In the genomic region with DNA sequence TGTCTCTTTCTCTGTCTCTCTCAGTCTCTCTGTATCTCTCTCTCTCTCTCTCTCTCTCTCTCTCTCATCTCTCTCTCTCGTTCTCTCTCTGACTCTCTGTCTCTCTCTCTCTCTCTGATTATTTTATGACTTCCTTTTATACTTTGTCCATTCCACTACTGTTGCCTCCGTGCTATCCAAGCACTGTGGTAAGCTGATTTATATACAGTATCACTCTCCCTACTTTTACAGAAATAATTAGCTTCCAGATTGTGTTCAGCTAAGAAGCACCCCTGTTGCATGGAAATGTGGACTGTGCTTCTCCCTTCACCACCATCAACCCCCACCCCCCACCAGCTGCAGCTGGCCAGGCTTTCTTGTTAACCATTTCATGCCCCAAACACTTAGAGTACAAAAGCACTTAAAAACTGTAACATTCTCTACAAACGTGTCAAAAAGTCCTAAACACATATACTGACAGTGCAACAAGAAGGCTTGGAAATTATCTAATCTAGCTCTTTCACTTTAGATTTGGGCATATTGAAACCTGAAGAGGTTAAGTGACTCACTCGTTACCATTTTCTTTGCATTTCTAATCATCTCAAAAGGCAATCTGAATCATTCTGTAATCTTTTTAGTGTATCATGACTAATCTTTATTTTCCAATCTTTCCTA, we compare ENCODE assay signal across 1 cellular context.
TF ChIP-seq lines count a peak whose summit lies in the region.

No MANE protein-coding gene starts in this region.

TF ChIP-seq in K562, 482 proteins besides CTCF, POLR2A, EP300 and RAD21 (continues in another document):
- TF ChIP-seq, protein P1, sequence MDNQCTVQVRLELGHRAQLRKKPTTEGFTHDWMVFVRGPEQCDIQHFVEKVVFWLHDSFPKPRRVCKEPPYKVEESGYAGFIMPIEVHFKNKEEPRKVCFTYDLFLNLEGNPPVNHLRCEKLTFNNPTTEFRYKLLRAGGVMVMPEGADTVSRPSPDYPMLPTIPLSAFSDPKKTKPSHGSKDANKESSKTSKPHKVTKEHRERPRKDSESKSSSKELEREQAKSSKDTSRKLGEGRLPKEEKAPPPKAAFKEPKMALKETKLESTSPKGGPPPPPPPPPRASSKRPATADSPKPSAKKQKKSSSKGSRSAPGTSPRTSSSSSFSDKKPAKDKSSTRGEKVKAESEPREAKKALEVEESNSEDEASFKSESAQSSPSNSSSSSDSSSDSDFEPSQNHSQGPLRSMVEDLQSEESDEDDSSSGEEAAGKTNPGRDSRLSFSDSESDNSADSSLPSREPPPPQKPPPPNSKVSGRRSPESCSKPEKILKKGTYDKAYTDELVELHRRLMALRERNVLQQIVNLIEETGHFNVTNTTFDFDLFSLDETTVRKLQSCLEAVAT (IDR thresholded peaks at IDR 0.05) = peak in 1 of 2 experiments; percentile 19; a peak in 1 of 4 replicates
- no peak for TF ChIP-seq NR1H2 (CRISPR knock-in tag; IDR thresholded peaks at IDR 0.05)
- TF ChIP-seq RBM25 (IDR thresholded peaks at IDR 0.05; ENCODE audit: low read depth, low read length, severe bottlenecking) = no peak
- TF ChIP-seq ASH1L (IDR thresholded peaks at IDR 0.05; ENCODE audit: borderline replicate concordance, low read depth, partially characterized antibody) = no peak
- TF ChIP-seq, protein P2, sequence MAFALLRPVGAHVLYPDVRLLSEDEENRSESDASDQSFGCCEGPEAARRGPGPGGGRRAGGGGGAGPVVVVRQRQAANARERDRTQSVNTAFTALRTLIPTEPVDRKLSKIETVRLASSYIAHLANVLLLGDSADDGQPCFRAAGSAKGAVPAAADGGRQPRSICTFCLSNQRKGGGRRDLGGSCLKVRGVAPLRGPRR (CRISPR knock-in tag; IDR thresholded peaks at IDR 0.05) = no peak
- TF ChIP-seq ARID1B (IDR thresholded peaks at IDR 0.05) = no peak
- no peak for TF ChIP-seq ZBED1 (IDR thresholded peaks at IDR 0.05)
- TF ChIP-seq HOXB6 (CRISPR knock-in tag; IDR thresholded peaks at IDR 0.05; ENCODE audit: borderline replicate concordance) = no peak
- TF ChIP-seq, protein P3, sequence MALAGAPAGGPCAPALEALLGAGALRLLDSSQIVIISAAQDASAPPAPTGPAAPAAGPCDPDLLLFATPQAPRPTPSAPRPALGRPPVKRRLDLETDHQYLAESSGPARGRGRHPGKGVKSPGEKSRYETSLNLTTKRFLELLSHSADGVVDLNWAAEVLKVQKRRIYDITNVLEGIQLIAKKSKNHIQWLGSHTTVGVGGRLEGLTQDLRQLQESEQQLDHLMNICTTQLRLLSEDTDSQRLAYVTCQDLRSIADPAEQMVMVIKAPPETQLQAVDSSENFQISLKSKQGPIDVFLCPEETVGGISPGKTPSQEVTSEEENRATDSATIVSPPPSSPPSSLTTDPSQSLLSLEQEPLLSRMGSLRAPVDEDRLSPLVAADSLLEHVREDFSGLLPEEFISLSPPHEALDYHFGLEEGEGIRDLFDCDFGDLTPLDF (CRISPR knock-in tag; IDR thresholded peaks at IDR 0.05) = no peak
- TF ChIP-seq FOXK1 (CRISPR knock-in tag; IDR thresholded peaks at IDR 0.05; ENCODE audit: borderline replicate concordance) = no peak
- TF ChIP-seq ZNF584 (CRISPR knock-in tag; IDR thresholded peaks at IDR 0.05; ENCODE audit: low read depth) = no peak
- TF ChIP-seq, protein P4, sequence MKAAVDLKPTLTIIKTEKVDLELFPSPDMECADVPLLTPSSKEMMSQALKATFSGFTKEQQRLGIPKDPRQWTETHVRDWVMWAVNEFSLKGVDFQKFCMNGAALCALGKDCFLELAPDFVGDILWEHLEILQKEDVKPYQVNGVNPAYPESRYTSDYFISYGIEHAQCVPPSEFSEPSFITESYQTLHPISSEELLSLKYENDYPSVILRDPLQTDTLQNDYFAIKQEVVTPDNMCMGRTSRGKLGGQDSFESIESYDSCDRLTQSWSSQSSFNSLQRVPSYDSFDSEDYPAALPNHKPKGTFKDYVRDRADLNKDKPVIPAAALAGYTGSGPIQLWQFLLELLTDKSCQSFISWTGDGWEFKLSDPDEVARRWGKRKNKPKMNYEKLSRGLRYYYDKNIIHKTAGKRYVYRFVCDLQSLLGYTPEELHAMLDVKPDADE (conservative IDR thresholded peaks at IDR 0.05; ENCODE audit: control insufficient read depth, low read depth, low read length) = no peak
- TF ChIP-seq RCOR1 (IDR thresholded peaks at IDR 0.05; ENCODE audit: borderline replicate concordance in 1 of 2, low read depth in 2 of 2, low read length in 2 of 2) = no peak
- TF ChIP-seq, protein P5, sequence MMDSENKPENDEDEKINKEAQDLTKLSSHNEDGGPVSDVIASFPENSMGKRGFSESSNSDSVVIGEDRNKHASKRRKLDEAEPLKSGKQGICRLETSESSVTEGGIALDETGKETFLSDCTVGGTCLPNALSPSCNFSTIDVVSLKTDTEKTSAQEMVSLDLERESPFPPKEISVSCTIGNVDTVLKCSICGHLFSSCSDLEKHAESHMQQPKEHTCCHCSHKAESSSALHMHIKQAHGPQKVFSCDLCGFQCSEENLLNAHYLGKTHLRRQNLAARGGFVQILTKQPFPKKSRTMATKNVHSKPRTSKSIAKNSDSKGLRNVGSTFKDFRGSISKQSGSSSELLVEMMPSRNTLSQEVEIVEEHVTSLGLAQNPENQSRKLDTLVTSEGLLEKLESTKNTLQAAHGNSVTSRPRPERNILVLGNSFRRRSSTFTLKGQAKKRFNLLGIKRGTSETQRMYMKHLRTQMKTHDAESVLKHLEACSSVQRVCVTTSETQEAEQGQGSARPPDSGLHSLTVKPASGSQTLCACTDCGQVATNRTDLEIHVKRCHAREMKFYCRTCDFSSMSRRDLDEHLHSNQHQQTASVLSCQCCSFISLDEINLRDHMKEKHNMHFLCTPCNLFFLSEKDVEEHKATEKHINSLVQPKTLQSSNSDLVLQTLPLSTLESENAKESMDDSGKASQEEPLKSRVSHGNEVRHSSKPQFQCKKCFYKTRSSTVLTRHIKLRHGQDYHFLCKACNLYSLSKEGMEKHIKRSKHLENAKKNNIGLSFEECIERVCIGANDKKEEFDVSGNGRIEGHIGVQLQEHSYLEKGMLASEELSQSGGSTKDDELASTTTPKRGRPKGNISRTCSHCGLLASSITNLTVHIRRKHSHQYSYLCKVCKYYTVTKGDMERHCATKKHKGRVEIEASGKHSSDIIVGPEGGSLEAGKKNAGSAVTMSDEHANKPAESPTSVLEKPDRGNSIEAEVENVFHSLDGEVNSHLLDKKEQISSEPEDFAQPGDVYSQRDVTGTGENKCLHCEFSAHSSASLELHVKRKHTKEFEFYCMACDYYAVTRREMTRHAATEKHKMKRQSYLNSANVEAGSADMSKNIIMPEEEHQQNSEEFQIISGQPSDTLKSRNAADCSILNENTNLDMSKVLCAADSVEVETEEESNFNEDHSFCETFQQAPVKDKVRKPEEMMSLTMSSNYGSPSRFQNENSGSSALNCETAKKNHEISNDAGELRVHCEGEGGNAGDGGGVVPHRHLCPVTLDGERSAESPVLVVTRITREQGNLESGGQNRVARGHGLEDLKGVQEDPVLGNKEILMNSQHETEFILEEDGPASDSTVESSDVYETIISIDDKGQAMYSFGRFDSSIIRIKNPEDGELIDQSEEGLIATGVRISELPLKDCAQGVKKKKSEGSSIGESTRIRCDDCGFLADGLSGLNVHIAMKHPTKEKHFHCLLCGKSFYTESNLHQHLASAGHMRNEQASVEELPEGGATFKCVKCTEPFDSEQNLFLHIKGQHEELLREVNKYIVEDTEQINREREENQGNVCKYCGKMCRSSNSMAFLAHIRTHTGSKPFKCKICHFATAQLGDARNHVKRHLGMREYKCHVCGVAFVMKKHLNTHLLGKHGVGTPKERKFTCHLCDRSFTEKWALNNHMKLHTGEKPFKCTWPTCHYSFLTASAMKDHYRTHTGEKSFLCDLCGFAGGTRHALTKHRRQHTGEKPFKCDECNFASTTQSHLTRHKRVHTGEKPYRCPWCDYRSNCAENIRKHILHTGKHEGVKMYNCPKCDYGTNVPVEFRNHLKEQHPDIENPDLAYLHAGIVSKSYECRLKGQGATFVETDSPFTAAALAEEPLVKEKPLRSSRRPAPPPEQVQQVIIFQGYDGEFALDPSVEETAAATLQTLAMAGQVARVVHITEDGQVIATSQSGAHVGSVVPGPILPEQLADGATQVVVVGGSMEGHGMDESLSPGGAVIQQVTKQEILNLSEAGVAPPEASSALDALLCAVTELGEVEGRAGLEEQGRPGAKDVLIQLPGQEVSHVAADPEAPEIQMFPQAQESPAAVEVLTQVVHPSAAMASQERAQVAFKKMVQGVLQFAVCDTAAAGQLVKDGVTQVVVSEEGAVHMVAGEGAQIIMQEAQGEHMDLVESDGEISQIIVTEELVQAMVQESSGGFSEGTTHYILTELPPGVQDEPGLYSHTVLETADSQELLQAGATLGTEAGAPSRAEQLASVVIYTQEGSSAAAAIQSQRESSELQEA (IDR thresholded peaks at IDR 0.05; ENCODE audit: low read depth) = no peak
- no peak for TF ChIP-seq ZNF354B (CRISPR knock-in tag; IDR thresholded peaks at IDR 0.05)
- peak in 1 of 2 experiments; percentile 16; a peak in 1 of 4 replicates for TF ChIP-seq TRIM24 (IDR thresholded peaks at IDR 0.05)
- no peak for TF ChIP-seq IRF2 (CRISPR knock-in tag; IDR thresholded peaks at IDR 0.05)
- no peak for TF ChIP-seq POLR2B (IDR thresholded peaks at IDR 0.05; ENCODE audit: low read depth, partially characterized antibody)
- TF ChIP-seq PHB2 (IDR thresholded peaks at IDR 0.05; ENCODE audit: low read depth) = 0 out of 2 replicates have a peak, but pooled peaks have one; percentile 40
- no peak for TF ChIP-seq NCOA4 (IDR thresholded peaks at IDR 0.05; ENCODE audit: partially characterized antibody)
- TF ChIP-seq, protein P6, sequence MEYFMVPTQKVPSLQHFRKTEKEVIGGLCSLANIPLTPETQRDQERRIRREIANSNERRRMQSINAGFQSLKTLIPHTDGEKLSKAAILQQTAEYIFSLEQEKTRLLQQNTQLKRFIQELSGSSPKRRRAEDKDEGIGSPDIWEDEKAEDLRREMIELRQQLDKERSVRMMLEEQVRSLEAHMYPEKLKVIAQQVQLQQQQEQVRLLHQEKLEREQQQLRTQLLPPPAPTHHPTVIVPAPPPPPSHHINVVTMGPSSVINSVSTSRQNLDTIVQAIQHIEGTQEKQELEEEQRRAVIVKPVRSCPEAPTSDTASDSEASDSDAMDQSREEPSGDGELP (CRISPR knock-in tag; IDR thresholded peaks at IDR 0.05; ENCODE audit: borderline replicate concordance) = 0 out of 2 replicates have a peak, but pooled peaks have one; percentile 27
- TF ChIP-seq SMARCE1 (IDR thresholded peaks at IDR 0.05) = no peak
- TF ChIP-seq DPF2 (IDR thresholded peaks at IDR 0.05) = 0 out of 2 replicates have a peak, but pooled peaks have one; percentile 26
- no peak for TF ChIP-seq CEBPG (CRISPR knock-in tag; IDR thresholded peaks at IDR 0.05)
- no peak for TF ChIP-seq CEBPG (tag; conservative IDR thresholded peaks at IDR 0.05 in 1 of 2, IDR thresholded peaks at IDR 0.05 in 1 of 2)
- TF ChIP-seq ARHGAP35 (IDR thresholded peaks at IDR 0.05; ENCODE audit: partially characterized antibody) = no peak
- TF ChIP-seq NCOA6 (IDR thresholded peaks at IDR 0.05) = peak; percentile 29; the same call in 1 of the 2 replicates
- TF ChIP-seq CCAR2 (IDR thresholded peaks at IDR 0.05; ENCODE audit: low read depth, low read length) = no peak
- TF ChIP-seq RBBP5 (IDR thresholded peaks at IDR 0.05; ENCODE audit: borderline replicate concordance, insufficient read depth, low read length, poor library complexity, severe bottlenecking) = no peak
- TF ChIP-seq KDM1A (IDR thresholded peaks at IDR 0.05) = no peak
- TF ChIP-seq, protein P7, sequence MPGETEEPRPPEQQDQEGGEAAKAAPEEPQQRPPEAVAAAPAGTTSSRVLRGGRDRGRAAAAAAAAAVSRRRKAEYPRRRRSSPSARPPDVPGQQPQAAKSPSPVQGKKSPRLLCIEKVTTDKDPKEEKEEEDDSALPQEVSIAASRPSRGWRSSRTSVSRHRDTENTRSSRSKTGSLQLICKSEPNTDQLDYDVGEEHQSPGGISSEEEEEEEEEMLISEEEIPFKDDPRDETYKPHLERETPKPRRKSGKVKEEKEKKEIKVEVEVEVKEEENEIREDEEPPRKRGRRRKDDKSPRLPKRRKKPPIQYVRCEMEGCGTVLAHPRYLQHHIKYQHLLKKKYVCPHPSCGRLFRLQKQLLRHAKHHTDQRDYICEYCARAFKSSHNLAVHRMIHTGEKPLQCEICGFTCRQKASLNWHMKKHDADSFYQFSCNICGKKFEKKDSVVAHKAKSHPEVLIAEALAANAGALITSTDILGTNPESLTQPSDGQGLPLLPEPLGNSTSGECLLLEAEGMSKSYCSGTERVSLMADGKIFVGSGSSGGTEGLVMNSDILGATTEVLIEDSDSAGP (CRISPR knock-in tag; IDR thresholded peaks at IDR 0.05) = no peak
- TF ChIP-seq SUPT5H (IDR thresholded peaks at IDR 0.05) = no peak
- TF ChIP-seq ZNF696 (CRISPR knock-in tag; conservative IDR thresholded peaks at IDR 0.05) = no peak
- no peak for TF ChIP-seq MED1 (CRISPR knock-in tag; IDR thresholded peaks at IDR 0.05; ENCODE audit: borderline replicate concordance)
- TF ChIP-seq DACH1 (IDR thresholded peaks at IDR 0.05; ENCODE audit: partially characterized antibody) = peak; percentile 32
- TF ChIP-seq DNMT1 (IDR thresholded peaks at IDR 0.05) = no peak
- TF ChIP-seq, protein P8, sequence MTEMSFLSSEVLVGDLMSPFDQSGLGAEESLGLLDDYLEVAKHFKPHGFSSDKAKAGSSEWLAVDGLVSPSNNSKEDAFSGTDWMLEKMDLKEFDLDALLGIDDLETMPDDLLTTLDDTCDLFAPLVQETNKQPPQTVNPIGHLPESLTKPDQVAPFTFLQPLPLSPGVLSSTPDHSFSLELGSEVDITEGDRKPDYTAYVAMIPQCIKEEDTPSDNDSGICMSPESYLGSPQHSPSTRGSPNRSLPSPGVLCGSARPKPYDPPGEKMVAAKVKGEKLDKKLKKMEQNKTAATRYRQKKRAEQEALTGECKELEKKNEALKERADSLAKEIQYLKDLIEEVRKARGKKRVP (CRISPR knock-in tag; IDR thresholded peaks at IDR 0.05) = no peak
- TF ChIP-seq TAF15 (IDR thresholded peaks at IDR 0.05; ENCODE audit: low read depth, low read length) = no peak
- no peak for TF ChIP-seq PRMT5 (CRISPR knock-in tag; IDR thresholded peaks at IDR 0.05)
- 0 out of 4 replicates have a peak, but pooled peaks of 1 of the 2 experiments have one; percentile 25 for TF ChIP-seq HDAC1 (IDR thresholded peaks at IDR 0.05)
- TF ChIP-seq WHSC1 (IDR thresholded peaks at IDR 0.05; ENCODE audit: low read length) = no peak
- TF ChIP-seq, protein P9, sequence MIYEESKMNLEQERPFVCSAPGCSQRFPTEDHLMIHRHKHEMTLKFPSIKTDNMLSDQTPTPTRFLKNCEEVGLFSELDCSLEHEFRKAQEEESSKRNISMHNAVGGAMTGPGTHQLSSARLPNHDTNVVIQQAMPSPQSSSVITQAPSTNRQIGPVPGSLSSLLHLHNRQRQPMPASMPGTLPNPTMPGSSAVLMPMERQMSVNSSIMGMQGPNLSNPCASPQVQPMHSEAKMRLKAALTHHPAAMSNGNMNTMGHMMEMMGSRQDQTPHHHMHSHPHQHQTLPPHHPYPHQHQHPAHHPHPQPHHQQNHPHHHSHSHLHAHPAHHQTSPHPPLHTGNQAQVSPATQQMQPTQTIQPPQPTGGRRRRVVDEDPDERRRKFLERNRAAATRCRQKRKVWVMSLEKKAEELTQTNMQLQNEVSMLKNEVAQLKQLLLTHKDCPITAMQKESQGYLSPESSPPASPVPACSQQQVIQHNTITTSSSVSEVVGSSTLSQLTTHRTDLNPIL (CRISPR knock-in tag; IDR thresholded peaks at IDR 0.05) = no peak
